1 cellular context compared by ENCODE assay signal in genomic region chr1:151143986-151144385, GRCh38.
TF ChIP-seq lines count a peak whose summit lies in the region.

No MANE protein-coding gene starts in this region.

TF ChIP-seq in H1, 55 proteins besides CTCF, POLR2A, EP300 and RAD21:
- no peak for TF ChIP-seq BACH1 (IDR thresholded peaks at IDR 0.05; ENCODE audit: low read length)
- no peak for TF ChIP-seq KDM1A (IDR thresholded peaks at IDR 0.05; ENCODE audit: borderline replicate concordance, low read length)
- TF ChIP-seq HDAC6 (IDR thresholded peaks at IDR 0.05; ENCODE audit: low read depth, low read length), result no peak
- TF ChIP-seq CEBPB (IDR thresholded peaks at IDR 0.05; ENCODE audit: low read depth, low read length), result no peak
- no peak for TF ChIP-seq BRCA1 (IDR thresholded peaks at IDR 0.05; ENCODE audit: low read depth, low read length)
- no peak for TF ChIP-seq ZNF274 (IDR thresholded peaks at IDR 0.05; ENCODE audit: borderline replicate concordance, extremely low read depth, low read length)
- TF ChIP-seq TAF7 (optimal IDR thresholded peaks at IDR 0.05; ENCODE audit: borderline replicate concordance, low read depth, low read length), result no peak
- TF ChIP-seq SIN3A (conservative IDR thresholded peaks at IDR 0.05 in 1 of 2, IDR thresholded peaks at IDR 0.05 in 1 of 2; ENCODE audit: low read depth in 1 of 2, low read length in 2 of 2), result no peak
- no peak for TF ChIP-seq JUN (IDR thresholded peaks at IDR 0.05; ENCODE audit: low read depth, low read length)
- TF ChIP-seq SP4 (IDR thresholded peaks at IDR 0.05; ENCODE audit: low read length), result no peak
- TF ChIP-seq FOSL1 (IDR thresholded peaks at IDR 0.05; ENCODE audit: insufficient read depth, low read depth, low read length), result no peak
- TF ChIP-seq CTBP2 (IDR thresholded peaks at IDR 0.05; ENCODE audit: borderline replicate concordance, insufficient read depth, insufficient read length, low read length), result no peak
- TF ChIP-seq, protein P1, sequence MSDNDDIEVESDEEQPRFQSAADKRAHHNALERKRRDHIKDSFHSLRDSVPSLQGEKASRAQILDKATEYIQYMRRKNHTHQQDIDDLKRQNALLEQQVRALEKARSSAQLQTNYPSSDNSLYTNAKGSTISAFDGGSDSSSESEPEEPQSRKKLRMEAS (IDR thresholded peaks at IDR 0.05), result no peak
- TF ChIP-seq BCL11A (IDR thresholded peaks at IDR 0.05; ENCODE audit: low read depth in 2 of 2, low read length in 2 of 2), result no peak
- TF ChIP-seq, protein P2, sequence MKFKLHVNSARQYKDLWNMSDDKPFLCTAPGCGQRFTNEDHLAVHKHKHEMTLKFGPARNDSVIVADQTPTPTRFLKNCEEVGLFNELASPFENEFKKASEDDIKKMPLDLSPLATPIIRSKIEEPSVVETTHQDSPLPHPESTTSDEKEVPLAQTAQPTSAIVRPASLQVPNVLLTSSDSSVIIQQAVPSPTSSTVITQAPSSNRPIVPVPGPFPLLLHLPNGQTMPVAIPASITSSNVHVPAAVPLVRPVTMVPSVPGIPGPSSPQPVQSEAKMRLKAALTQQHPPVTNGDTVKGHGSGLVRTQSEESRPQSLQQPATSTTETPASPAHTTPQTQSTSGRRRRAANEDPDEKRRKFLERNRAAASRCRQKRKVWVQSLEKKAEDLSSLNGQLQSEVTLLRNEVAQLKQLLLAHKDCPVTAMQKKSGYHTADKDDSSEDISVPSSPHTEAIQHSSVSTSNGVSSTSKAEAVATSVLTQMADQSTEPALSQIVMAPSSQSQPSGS (IDR thresholded peaks at IDR 0.05; ENCODE audit: low read length), result no peak
- TF ChIP-seq TEAD4 (IDR thresholded peaks at IDR 0.05; ENCODE audit: low read depth, low read length), result no peak
TF ChIP-seq in H1: peak in this region for 0.
